Comparison of ENCODE assay signal across 1 cellular context in genomic region chr12:121123488-121123887, GRCh38.
A peak's percentile ranks its signal among the peaks of the same experiment; 100 is the strongest.
TF ChIP-seq lines count a peak whose summit lies in the region.

No MANE protein-coding gene starts in this region.

TF ChIP-seq in K562, 482 proteins besides CTCF, POLR2A, EP300 and RAD21 (continues in another document):
- TF ChIP-seq MBD2 (IDR thresholded peaks at IDR 0.05; ENCODE audit: borderline replicate concordance, low read depth) (no peak), EHMT2 (IDR thresholded peaks at IDR 0.05) (peak; percentile 58; the same call in 1 of the 2 replicates), ZNF239 (CRISPR knock-in tag; IDR thresholded peaks at IDR 0.05) (no peak), TFE3 (CRISPR knock-in tag; IDR thresholded peaks at IDR 0.05) (peak; percentile 96), TEAD4 (IDR thresholded peaks at IDR 0.05; ENCODE audit: low read length) (0 out of 2 replicates have a peak, but pooled peaks have one; percentile 23), TEAD4 (CRISPR knock-in tag; IDR thresholded peaks at IDR 0.05; ENCODE audit: borderline replicate concordance) (no peak), NCOA1 (IDR thresholded peaks at IDR 0.05; ENCODE audit: low read depth) (no peak), ETS2 (tag; IDR thresholded peaks at IDR 0.05; ENCODE audit: borderline replicate concordance, poor library complexity, severe bottlenecking) (no peak), CHD4 (IDR thresholded peaks at IDR 0.05; ENCODE audit: insufficient read depth, insufficient replicate concordance, low read depth, low read length, poor library complexity, severe bottlenecking) (no peak), ESRRA (IDR thresholded peaks at IDR 0.05; ENCODE audit: borderline replicate concordance, low read depth) (no peak), TGIF2 (CRISPR knock-in tag; IDR thresholded peaks at IDR 0.05) (no peak), DDX20 (tag; IDR thresholded peaks at IDR 0.05; ENCODE audit: low read depth) (no peak), POLR3A (IDR thresholded peaks at IDR 0.05; ENCODE audit: borderline replicate concordance, extremely low read depth, insufficient read depth, insufficient read length) (no peak), DIDO1 (tag; IDR thresholded peaks at IDR 0.05; ENCODE audit: low read depth) (no peak), HSF4 (CRISPR knock-in tag; IDR thresholded peaks at IDR 0.05; ENCODE audit: borderline replicate concordance) (no peak), ZNF347 (CRISPR knock-in tag; IDR thresholded peaks at IDR 0.05; ENCODE audit: low read depth) (no peak), ZNF586 (CRISPR knock-in tag; conservative IDR thresholded peaks at IDR 0.05) (no peak), TFAP4 (CRISPR knock-in tag; IDR thresholded peaks at IDR 0.05; ENCODE audit: borderline replicate concordance) (no peak), JUNB (CRISPR knock-in tag; conservative IDR thresholded peaks at IDR 0.05) (no peak), EZH2 (IDR thresholded peaks at IDR 0.05; ENCODE audit: borderline replicate concordance, low read depth, low read length) (no peak), USF2 (CRISPR knock-in tag; IDR thresholded peaks at IDR 0.05) (peak; percentile 67), TOE1 (IDR thresholded peaks at IDR 0.05; ENCODE audit: borderline replicate concordance) (peak; percentile 88), TOE1 (CRISPR knock-in tag; IDR thresholded peaks at IDR 0.05; ENCODE audit: borderline replicate concordance, low read depth) (no peak), PHF21A (IDR thresholded peaks at IDR 0.05; ENCODE audit: borderline replicate concordance, low read depth) (no peak), ZBTB8A (IDR thresholded peaks at IDR 0.05; ENCODE audit: partially characterized antibody) (no peak), ZNF197 (CRISPR knock-in tag; IDR thresholded peaks at IDR 0.05; ENCODE audit: low read depth) (no peak), ZNF511 (CRISPR knock-in tag; IDR thresholded peaks at IDR 0.05) (no peak), NEUROD1 (IDR thresholded peaks at IDR 0.05; ENCODE audit: borderline replicate concordance, low read depth, low read length, partially characterized antibody) (no peak), MYBL2 (IDR thresholded peaks at IDR 0.05; ENCODE audit: low read depth) (no peak), MYBL2 (CRISPR knock-in tag; IDR thresholded peaks at IDR 0.05; ENCODE audit: borderline replicate concordance) (no peak), E2F6 (IDR thresholded peaks at IDR 0.05; ENCODE audit: borderline replicate concordance in 1 of 2, extremely low read depth in 1 of 2, insufficient read depth in 1 of 2, insufficient read length in 1 of 2, low read depth in 1 of 2, low read length in 1 of 2, poor library complexity in 1 of 2, severe bottlenecking in 1 of 2) (no peak), ZNF133 (CRISPR knock-in tag; IDR thresholded peaks at IDR 0.05) (no peak), HIVEP1 (CRISPR knock-in tag; IDR thresholded peaks at IDR 0.05) (no peak), BRCA1 (IDR thresholded peaks at IDR 0.05) (no peak), BRCA1 (CRISPR knock-in tag; IDR thresholded peaks at IDR 0.05) (no peak), RAD51 (IDR thresholded peaks at IDR 0.05; ENCODE audit: borderline replicate concordance, low read depth) (peak; percentile 64; the same call in 1 of the 2 replicates), KAT7 (CRISPR knock-in tag; IDR thresholded peaks at IDR 0.05; ENCODE audit: borderline replicate concordance) (no peak), CUX1 (CRISPR knock-in tag; IDR thresholded peaks at IDR 0.05) (no peak), NCOR1 (IDR thresholded peaks at IDR 0.05) (no peak), ATF1 (CRISPR knock-in tag; IDR thresholded peaks at IDR 0.05) (no peak), ATF1 (tag; IDR thresholded peaks at IDR 0.05) (no peak), MTA1 (IDR thresholded peaks at IDR 0.05; ENCODE audit: borderline replicate concordance) (no peak), CHD7 (IDR thresholded peaks at IDR 0.05; ENCODE audit: low read depth, low read length) (no peak), NFYB (IDR thresholded peaks at IDR 0.05; ENCODE audit: extremely low read depth, insufficient read length) (no peak), CBX5 (IDR thresholded peaks at IDR 0.05; ENCODE audit: borderline replicate concordance, low read depth) (no peak), SAFB2 (IDR thresholded peaks at IDR 0.05; ENCODE audit: borderline replicate concordance, low read depth, low read length, severe bottlenecking) (no peak), ARID2 (IDR thresholded peaks at IDR 0.05) (no peak)
